Comparison of ENCODE assay signal across 7 cellular contexts in the genomic region with DNA sequence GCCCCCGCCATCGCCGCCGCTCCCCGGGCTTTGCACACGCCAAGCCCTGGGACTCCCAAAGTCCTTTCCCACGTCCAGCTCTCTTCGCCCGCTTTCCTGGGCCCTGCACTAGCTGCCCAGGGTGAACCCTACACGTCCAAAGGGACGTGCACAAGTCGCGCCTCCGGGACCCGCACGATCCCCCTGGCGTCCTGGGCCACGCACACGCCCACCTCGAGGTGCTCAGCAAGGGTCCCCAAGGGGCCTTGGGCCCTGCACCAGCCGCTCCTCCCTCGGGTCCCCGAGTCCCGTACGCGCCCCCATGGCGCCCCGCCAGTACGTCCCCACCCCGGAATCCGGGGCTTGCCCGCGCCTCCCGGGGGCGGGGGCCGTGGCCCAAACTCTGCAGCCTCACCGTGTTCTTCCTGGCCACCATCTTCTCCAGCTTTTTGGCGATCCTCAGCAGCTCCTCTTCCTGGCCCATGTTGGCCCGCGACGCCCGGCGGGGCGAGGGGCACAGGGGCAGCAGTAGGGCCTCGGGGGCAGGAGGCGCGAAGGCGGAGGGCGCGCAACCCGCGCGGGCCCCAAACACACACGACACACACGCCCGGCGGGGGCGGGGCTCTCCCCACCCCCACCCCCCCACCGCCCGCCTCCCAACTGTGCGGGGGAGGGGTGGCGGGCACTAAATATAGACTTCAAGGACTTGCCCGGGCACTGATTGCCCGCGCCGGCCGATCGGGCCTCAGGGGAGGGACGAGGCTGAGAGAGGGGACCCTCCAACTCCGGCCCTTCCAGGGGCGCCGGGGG. TPM values are rescaled to one million over a fixed set of nuclear protein-coding genes. Genes with fewer than 3 reads are reported as not detected.
A peak's percentile ranks its signal among the peaks of the same experiment; 100 is the strongest.
DNase-seq lines count a peak whose midpoint lies in the region; ATAC-seq and TF ChIP-seq lines count a peak whose summit lies in the region.

A gene (minus strand): TSS at position 578 of the 789 bp plus-strand sequence. CDS start 115 bp downstream, at position 463.

- no peaks in the 10 kb centered on the region for H3F3A ChIP-seq in Loucy (ENCODE audit: low read depth)

- H3K27me3 Mint-ChIP-seq in activated T-cell treated with anti-CD3 and anti-CD28 coated beads, Interleukin-2, amount 50 U/mL, for 72 hours (ENCODE audit: low read depth) = peaks cover 21% of the 10 kb centered on the region

- peaks cover 0 to 2% of the 10 kb centered on the region in 2 donors for H3K36me3 Mint-ChIP-seq in activated T-cell treated with anti-CD3 and anti-CD28 coated beads, Interleukin-2, amount 50 U/mL, for 72 hours (ENCODE audit: insufficient read depth in 2 of 2)

- H4K20me1 ChIP-seq in Loucy (ENCODE audit: insufficient read depth, low read length, poor library complexity, severe bottlenecking) = no peaks in the 10 kb centered on the region

- intact Hi-C loops in Right ventricle myocardium inferior (cut with DNase I) = loop anchor here (5.0 kb wide), 2 partner anchors 58 to 77 kb away; a partner anchor contains a TSS
- intact Hi-C loops in posterior vena cava (cut with DNase I) = no loop called here

- H3K27me3 ChIP-seq in Loucy (ENCODE audit: insufficient read depth, low read length, poor library complexity, severe bottlenecking) = no peaks in the 10 kb centered on the region

- peaks cover 30% of the 10 kb centered on the region for H3K4me1 ChIP-seq in Loucy (ENCODE audit: insufficient read depth, low read length, poor library complexity, severe bottlenecking)

- peak within 1 kb of the TSS; percentile 37; the same call in 1 of the 2 replicates for H2AFZ ChIP-seq in Loucy (ENCODE audit: low read length)

- peak; percentile 42 to 54 for ATAC-seq in activated T-cell treated with anti-CD3 and anti-CD28 coated beads, Interleukin-2, amount 50 U/mL, for 72 hours (replicated peaks in 1 of 2)
- peak; percentile 74 for ATAC-seq in Right ventricle myocardium inferior
- ATAC-seq in HG03196 (IDR thresholded peaks at IDR 0.05; ENCODE audit: unreplicated experiment) = no peak
- ATAC-seq in GM21529 (IDR thresholded peaks at IDR 0.05; ENCODE audit: unreplicated experiment) = no peak

- H3K9me3 ChIP-seq in Loucy (ENCODE audit: insufficient read depth, low read depth, low read length) = no peaks in the 10 kb centered on the region

- DNase-seq in activated T-cell treated with anti-CD3 and anti-CD28 coated beads, Interleukin-2, amount 50 U/mL, for 72 hours = peak; percentile 26 to 32
- DNase-seq in Right ventricle myocardium inferior (ENCODE audit: missing footprints) (peak; percentile 79), posterior vena cava (ENCODE audit: low spot score) (no peak), NCI-H226 (no peak)

- H3K9me3 Mint-ChIP-seq in activated T-cell treated with anti-CD3 and anti-CD28 coated beads, Interleukin-2, amount 50 U/mL, for 72 hours = no peaks in the 10 kb centered on the region

- peak within 1 kb of the TSS; percentile 66 for H3K4me2 ChIP-seq in Loucy (ENCODE audit: low read depth, low read length, poor library complexity, severe bottlenecking)

- TF ChIP-seq CTCF in Loucy (conservative IDR thresholded peaks at IDR 0.05; ENCODE audit: low read length) = no peak

- peak within 1 kb of the TSS; percentile 61 for H3K4me3 ChIP-seq in Loucy (ENCODE audit: low read length, poor library complexity, severe bottlenecking)

- no peak within 1 kb of the TSS for H3K27ac Mint-ChIP-seq in activated T-cell treated with anti-CD3 and anti-CD28 coated beads, Interleukin-2, amount 50 U/mL, for 72 hours

- no peaks in the 10 kb centered on the region for H3K36me3 ChIP-seq in Loucy (ENCODE audit: insufficient read depth, low read length)

- peaks cover 20% of the 10 kb centered on the region for H3K4me1 Mint-ChIP-seq in activated T-cell treated with anti-CD3 and anti-CD28 coated beads, Interleukin-2, amount 50 U/mL, for 72 hours (ENCODE audit: low read depth)

- no peaks in the 10 kb centered on the region for H3K79me2 ChIP-seq in Loucy (ENCODE audit: insufficient read depth, low read length)

- H3K9ac ChIP-seq in Loucy (ENCODE audit: low read depth, low read length, poor library complexity, severe bottlenecking) = peak within 1 kb of the TSS; percentile 76

- peak within 1 kb of the TSS; percentile 70 to 79 for H3K4me3 Mint-ChIP-seq in activated T-cell treated with anti-CD3 and anti-CD28 coated beads, Interleukin-2, amount 50 U/mL, for 72 hours

- no peaks in the 10 kb centered on the region for H3K9me2 ChIP-seq in Loucy (replicated peaks; ENCODE audit: low read depth, low read length)

RNA-seq across cellular contexts. Expression of the gene that starts here (rescaled TPM):
- total RNA-seq in activated T-cell treated with anti-CD3 and anti-CD28 coated beads, Interleukin-2, amount 50 U/mL, for 72 hours = 1 to 10 TPM; 4.7 to 6.1 TPM
- 73.6 TPM for total RNA-seq in Right ventricle myocardium inferior
- total RNA-seq in posterior vena cava = 10 to 100 TPM; 20.4 to 23.0 TPM

Comparison
In these comparisons a context has a peak if more than half of its experiments do, and no peak if none do; other contexts are left out.
1. ATAC-seq: peak in activated T-cell treated with anti-CD3 and anti-CD28 coated beads, Interleukin-2, amount 50 U/mL, for 72 hours (2 of 2) and Right ventricle myocardium inferior (single experiment); none in HG03196 (single experiment) and GM21529 (single experiment).
2. DNase-seq: peak in activated T-cell treated with anti-CD3 and anti-CD28 coated beads, Interleukin-2, amount 50 U/mL, for 72 hours (2 of 2) and Right ventricle myocardium inferior (single experiment); none in posterior vena cava (single experiment) and NCI-H226 (single experiment).